ENCODE assay signal across 28 cellular contexts in the genomic region with DNA sequence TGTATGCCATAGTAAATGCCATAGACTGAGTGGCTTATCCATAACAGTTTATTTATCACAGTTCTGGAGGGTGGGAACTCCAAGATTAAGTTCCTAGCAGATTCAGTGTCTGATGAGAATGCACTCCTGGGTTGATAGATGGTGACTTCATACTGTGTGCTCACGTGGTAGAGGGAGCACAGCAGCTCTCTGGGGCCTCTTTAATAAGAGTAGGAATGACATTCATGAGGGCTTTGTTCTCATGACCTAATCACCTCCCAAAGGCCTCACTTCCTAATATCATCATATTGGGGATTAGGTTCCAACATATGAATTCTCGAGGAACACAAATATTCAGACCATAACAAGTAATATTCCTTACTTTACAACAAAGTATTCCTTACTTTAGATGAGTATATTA.
DNase-seq lines count a peak whose midpoint lies in the region; ATAC-seq, FAIRE-seq and TF ChIP-seq lines count a peak whose summit lies in the region.
"Had no signal": no experiment of that assay in that cellular context is flagged by ENCODE, and none has a peak within 500 bp of the region (broad histone marks: within the 10 kb centered on the region; RNA-seq: fewer than 3 reads in every experiment).

No MANE protein-coding gene starts in this region.

- H3K27me3 ChIP-seq in endothelial cell of umbilical vein (ENCODE audit: control insufficient read depth in 2 of 2, insufficient read depth in 2 of 2, low read length in 2 of 2) (no peaks in the 10 kb centered on the region), prostate gland (replicated peaks; ENCODE audit: insufficient read depth) (no peaks in the 10 kb centered on the region)
- H3K27me3 ChIP-seq: BE2C, SJSA1 had no signal

- peaks cover 2% of the 10 kb centered on the region for H3K27me3 Mint-ChIP-seq in activated CD8-positive, alpha-beta T cell treated with anti-CD3 and anti-CD28 coated beads, Interleukin-2, amount 10 ng/mL, durations not matched to agents 7 days and 5 days (ENCODE audit: low read depth)

- TF ChIP-seq POLR2A in endothelial cell of umbilical vein (IDR thresholded peaks at IDR 0.05; ENCODE audit: low read depth, low read length) (no peak), prostate gland (IDR thresholded peaks at IDR 0.05) (no peak)

- H3K9me3 ChIP-seq in endothelial cell of umbilical vein (replicated peaks; ENCODE audit: control insufficient read depth, insufficient read depth, low read length), result no peaks in the 10 kb centered on the region
- no peaks in the 10 kb centered on the region for H3K9me3 ChIP-seq in prostate gland
- H3K9me3 ChIP-seq: BE2C, SJSA1 had no signal

- H3K27ac Mint-ChIP-seq in activated CD8-positive, alpha-beta T cell treated with anti-CD3 and anti-CD28 coated beads, Interleukin-2, amount 10 ng/mL, durations not matched to agents 7 days and 5 days, result no peak overlapping the region
- H3K27ac Mint-ChIP-seq: CD14-positive monocyte; CD8-positive, alpha-beta memory T cell had no signal

- TF ChIP-seq CTCF in endothelial cell of umbilical vein (IDR thresholded peaks at IDR 0.05; ENCODE audit: extremely low read depth in 1 of 2, insufficient read depth in 1 of 2, low read depth in 1 of 2, low read length in 2 of 2), result no peak
- no peak for TF ChIP-seq CTCF in prostate gland (IDR thresholded peaks at IDR 0.05)
- no peak for TF ChIP-seq CTCF in coronary artery (IDR thresholded peaks at IDR 0.05)

- H3K9ac ChIP-seq in endothelial cell of umbilical vein (replicated peaks; ENCODE audit: extremely low read depth, insufficient read depth, low read length), result no peak overlapping the region

- H3K79me2 ChIP-seq in endothelial cell of umbilical vein (ENCODE audit: control insufficient read depth, insufficient read depth, low read length), result no peaks in the 10 kb centered on the region

- H3K4me3 Mint-ChIP-seq in activated CD8-positive, alpha-beta T cell treated with anti-CD3 and anti-CD28 coated beads, Interleukin-2, amount 10 ng/mL, durations not matched to agents 7 days and 5 days, result no peak overlapping the region
- H3K4me3 Mint-ChIP-seq: CD14-positive monocyte; CD8-positive, alpha-beta memory T cell had no signal

- H4K20me1 ChIP-seq in endothelial cell of umbilical vein (replicated peaks; ENCODE audit: control insufficient read depth, extremely low read depth, insufficient read depth, low read length), result no peaks in the 10 kb centered on the region

- BruUV-seq in endothelial cell of umbilical vein (replicated peaks; lab: Mats Ljungman, UMichigan), result no TSS peak

- H3K9me1 ChIP-seq in endothelial cell of umbilical vein (replicated peaks; ENCODE audit: control insufficient read depth, extremely low read depth, insufficient read depth, low read length), result no peaks in the 10 kb centered on the region

- H3K9me3 Mint-ChIP-seq in activated CD8-positive, alpha-beta T cell treated with anti-CD3 and anti-CD28 coated beads, Interleukin-2, amount 10 ng/mL, durations not matched to agents 7 days and 5 days (ENCODE audit: insufficient read depth), result no peaks in the 10 kb centered on the region
- H3K9me3 Mint-ChIP-seq: CD8-positive, alpha-beta memory T cell had no signal

- WGBS in prostate gland, result 78% methylated on average over 2 of the region's 2 CpGs

- no peak for ATAC-seq in activated CD8-positive, alpha-beta T cell treated with anti-CD3 and anti-CD28 coated beads, Interleukin-2, amount 10 ng/mL, durations not matched to agents 7 days and 5 days
- ATAC-seq in HG02678 (IDR thresholded peaks at IDR 0.05; ENCODE audit: unreplicated experiment), result no peak
- ATAC-seq: HCT116 had no signal

- H3K36me3 ChIP-seq in endothelial cell of umbilical vein (ENCODE audit: control insufficient read depth in 2 of 2, extremely low read depth in 1 of 2, insufficient read depth in 2 of 2, low read length in 2 of 2) (no peaks in the 10 kb centered on the region), prostate gland (no peaks in the 10 kb centered on the region)
- H3K36me3 ChIP-seq: BE2C, SJSA1 had no signal

- POLR2A ChIA-PET in endothelial cell of umbilical vein (lab: Charles Lee), result no interaction called here
- POLR2A ChIA-PET in activated CD8-positive, alpha-beta T cell treated with anti-CD3 and anti-CD28 coated beads, Interleukin-2, amount 10 ng/mL, durations not matched to agents 7 days and 5 days (lab: Charles Lee), result no interaction called here

- peak; percentile 11 for DNase-seq in DMS53 (lab: John Stamatoyannopoulos, UW)
- no peak for DNase-seq in DMS53 treated with DMSO at 0.1 percent for 48 hours (lab: John Stamatoyannopoulos, UW; ENCODE audit: unreplicated experiment)
- DNase-seq in endothelial cell of umbilical vein (ENCODE audit: low read depth, low spot score), result no peak
- DNase-seq in iris pigment epithelial cell (ENCODE audit: low read depth), result peak; percentile 44
- DNase-seq in prostate gland (ENCODE audit: low spot score), result no peak
- DNase-seq in coronary artery (ENCODE audit: low spot score), result no peak
- no peak for DNase-seq in activated CD8-positive, alpha-beta T cell treated with anti-CD3 and anti-CD28 coated beads, Interleukin-2, amount 10 ng/mL, durations not matched to agents 7 days and 5 days
- DNase-seq: ACHN; BE2C; CD8-positive, alpha-beta memory T cell; DMS 273 treated with DMSO at 0.1 percent for 48 hours; DND-41; KBM-7; MV-4-11; NCI-H1105; NCI-H146; NCI-H1930; NCI-H446; NCI-H69; Right ventricle myocardium superior; RPMI8226 had no signal

- H3K4me3 ChIP-seq in endothelial cell of umbilical vein (replicated peaks in 1 of 3; ENCODE audit: insufficient read depth in 1 of 3, low read depth in 1 of 3, low read length in 3 of 3) (no peak overlapping the region), prostate gland (no peak overlapping the region), coronary artery (no peak overlapping the region)
- H3K4me3 ChIP-seq: SJSA1 had no signal

- no peak overlapping the region for H3K4me2 ChIP-seq in endothelial cell of umbilical vein (ENCODE audit: insufficient read depth, low read length)

- H3K27ac ChIP-seq in endothelial cell of umbilical vein (ENCODE audit: insufficient read depth, low read depth, low read length), result no peak overlapping the region
- H3K27ac ChIP-seq in prostate gland, result no peak overlapping the region
- H3K27ac ChIP-seq in coronary artery, result no peak overlapping the region
- H3K27ac ChIP-seq: 22Rv1, SJSA1 had no signal

- FAIRE-seq in endothelial cell of umbilical vein (lab: Jason Lieb, UNC), result peak; percentile 35
- FAIRE-seq: GM19239, HTR-8/SVneo had no signal

- H3K36me3 Mint-ChIP-seq in activated CD8-positive, alpha-beta T cell treated with anti-CD3 and anti-CD28 coated beads, Interleukin-2, amount 10 ng/mL, durations not matched to agents 7 days and 5 days (ENCODE audit: low read depth), result no peaks in the 10 kb centered on the region
- H3K36me3 Mint-ChIP-seq: CD14-positive monocyte; CD8-positive, alpha-beta memory T cell had no signal

- dilution Hi-C loops in endothelial cell of umbilical vein (cut with MboI; ENCODE audit: extremely low pct_ligation_motif_present, low sequenced_read_pairs), result no loop called here

- no peaks in the 10 kb centered on the region for H3K4me1 Mint-ChIP-seq in activated CD8-positive, alpha-beta T cell treated with anti-CD3 and anti-CD28 coated beads, Interleukin-2, amount 10 ng/mL, durations not matched to agents 7 days and 5 days (ENCODE audit: low read depth)
- H3K4me1 Mint-ChIP-seq: CD14-positive monocyte; CD8-positive, alpha-beta memory T cell had no signal

- intact Hi-C loops in endothelial cell of umbilical vein (cut with micrococcal nuclease) (no loop called here), prostate gland (cut with DNase I) (no loop called here)

- H3K4me1 ChIP-seq in endothelial cell of umbilical vein (ENCODE audit: control insufficient read depth, extremely low read depth, insufficient read depth, low read length) (no peaks in the 10 kb centered on the region), prostate gland (replicated peaks) (no peaks in the 10 kb centered on the region)
- H3K4me1 ChIP-seq: BE2C had no signal

- no peak overlapping the region for H2AFZ ChIP-seq in endothelial cell of umbilical vein (ENCODE audit: low read depth, low read length)

- CTCF ChIA-PET in endothelial cell of umbilical vein (lab: Charles Lee), result no interaction called here
- CTCF ChIA-PET in activated CD8-positive, alpha-beta T cell treated with anti-CD3 and anti-CD28 coated beads, Interleukin-2, amount 10 ng/mL, durations not matched to agents 7 days and 5 days (lab: Charles Lee), result no interaction called here

TF ChIP-seq in endothelial cell of umbilical vein, 7 proteins besides CTCF, POLR2A, EP300 and RAD21:
- TF ChIP-seq POLR2AphosphoS5 (IDR thresholded peaks at IDR 0.05; ENCODE audit: insufficient read depth, low read depth, low read length) (no peak), FOS (IDR thresholded peaks at IDR 0.05; ENCODE audit: borderline replicate concordance, insufficient read depth, low read length) (no peak), JUN (IDR thresholded peaks at IDR 0.05; ENCODE audit: borderline replicate concordance, insufficient read depth, insufficient read length, low read depth) (no peak), GATA2 (IDR thresholded peaks at IDR 0.05; ENCODE audit: insufficient read depth, insufficient read length, low read depth, low read length) (no peak), MYC (IDR thresholded peaks at IDR 0.05; ENCODE audit: low read depth, low read length) (no peak), EZH2 (IDR thresholded peaks at IDR 0.05; ENCODE audit: borderline replicate concordance, low read depth, low read length, severe bottlenecking) (no peak)
- TF ChIP-seq, protein P1, sequence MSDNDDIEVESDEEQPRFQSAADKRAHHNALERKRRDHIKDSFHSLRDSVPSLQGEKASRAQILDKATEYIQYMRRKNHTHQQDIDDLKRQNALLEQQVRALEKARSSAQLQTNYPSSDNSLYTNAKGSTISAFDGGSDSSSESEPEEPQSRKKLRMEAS (IDR thresholded peaks at IDR 0.05; ENCODE audit: insufficient read depth, insufficient read length), result no peak

Comparison
In these comparisons a context has a peak if more than half of its experiments do, and no peak if none do; other contexts are left out.
1. DNase-seq: peak in DMS53 (single experiment) and iris pigment epithelial cell (single experiment); none in DMS53 treated with DMSO at 0.1 percent for 48 hours (single experiment), endothelial cell of umbilical vein (single experiment), prostate gland (single experiment), coronary artery (single experiment) and activated CD8-positive, alpha-beta T cell treated with anti-CD3 and anti-CD28 coated beads, Interleukin-2, amount 10 ng/mL, durations not matched to agents 7 days and 5 days (single experiment).